In the genomic region with DNA sequence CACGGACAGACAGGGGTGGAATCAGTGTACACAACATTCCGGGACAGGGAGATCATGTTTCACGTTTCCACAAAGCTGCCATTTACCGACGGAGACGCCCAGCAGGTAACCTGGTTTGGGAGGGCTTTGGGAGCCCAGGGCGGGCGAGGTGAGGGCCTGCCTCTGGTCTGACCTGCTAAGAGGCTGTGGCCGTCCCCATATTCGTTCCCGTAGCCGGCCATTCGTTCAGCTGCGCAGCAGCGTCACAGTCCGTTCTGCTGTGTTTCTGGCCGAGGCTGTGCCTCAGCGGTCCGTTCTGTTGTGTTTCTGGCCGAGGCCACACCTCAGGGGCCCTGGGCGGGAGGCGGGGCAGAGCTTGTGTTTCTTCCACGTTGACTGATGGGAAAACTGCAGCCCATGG, we compare ENCODE assay signal across 1 cellular context.
TF ChIP-seq lines count a peak whose summit lies in the region.

No MANE protein-coding gene starts in this region.

TF ChIP-seq in WTC11, 78 proteins besides CTCF, POLR2A, EP300 and RAD21 (continued from another document):
- TF ChIP-seq, protein P1, sequence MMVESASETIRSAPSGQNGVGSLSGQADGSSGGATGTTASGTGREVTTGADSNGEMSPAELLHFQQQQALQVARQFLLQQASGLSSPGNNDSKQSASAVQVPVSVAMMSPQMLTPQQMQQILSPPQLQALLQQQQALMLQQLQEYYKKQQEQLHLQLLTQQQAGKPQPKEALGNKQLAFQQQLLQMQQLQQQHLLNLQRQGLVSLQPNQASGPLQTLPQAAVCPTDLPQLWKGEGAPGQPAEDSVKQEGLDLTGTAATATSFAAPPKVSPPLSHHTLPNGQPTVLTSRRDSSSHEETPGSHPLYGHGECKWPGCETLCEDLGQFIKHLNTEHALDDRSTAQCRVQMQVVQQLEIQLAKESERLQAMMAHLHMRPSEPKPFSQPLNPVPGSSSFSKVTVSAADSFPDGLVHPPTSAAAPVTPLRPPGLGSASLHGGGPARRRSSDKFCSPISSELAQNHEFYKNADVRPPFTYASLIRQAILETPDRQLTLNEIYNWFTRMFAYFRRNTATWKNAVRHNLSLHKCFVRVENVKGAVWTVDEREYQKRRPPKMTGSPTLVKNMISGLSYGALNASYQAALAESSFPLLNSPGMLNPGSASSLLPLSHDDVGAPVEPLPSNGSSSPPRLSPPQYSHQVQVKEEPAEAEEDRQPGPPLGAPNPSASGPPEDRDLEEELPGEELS (CRISPR knock-in tag; IDR thresholded peaks at IDR 0.05), result no peak
- TF ChIP-seq, protein P2, sequence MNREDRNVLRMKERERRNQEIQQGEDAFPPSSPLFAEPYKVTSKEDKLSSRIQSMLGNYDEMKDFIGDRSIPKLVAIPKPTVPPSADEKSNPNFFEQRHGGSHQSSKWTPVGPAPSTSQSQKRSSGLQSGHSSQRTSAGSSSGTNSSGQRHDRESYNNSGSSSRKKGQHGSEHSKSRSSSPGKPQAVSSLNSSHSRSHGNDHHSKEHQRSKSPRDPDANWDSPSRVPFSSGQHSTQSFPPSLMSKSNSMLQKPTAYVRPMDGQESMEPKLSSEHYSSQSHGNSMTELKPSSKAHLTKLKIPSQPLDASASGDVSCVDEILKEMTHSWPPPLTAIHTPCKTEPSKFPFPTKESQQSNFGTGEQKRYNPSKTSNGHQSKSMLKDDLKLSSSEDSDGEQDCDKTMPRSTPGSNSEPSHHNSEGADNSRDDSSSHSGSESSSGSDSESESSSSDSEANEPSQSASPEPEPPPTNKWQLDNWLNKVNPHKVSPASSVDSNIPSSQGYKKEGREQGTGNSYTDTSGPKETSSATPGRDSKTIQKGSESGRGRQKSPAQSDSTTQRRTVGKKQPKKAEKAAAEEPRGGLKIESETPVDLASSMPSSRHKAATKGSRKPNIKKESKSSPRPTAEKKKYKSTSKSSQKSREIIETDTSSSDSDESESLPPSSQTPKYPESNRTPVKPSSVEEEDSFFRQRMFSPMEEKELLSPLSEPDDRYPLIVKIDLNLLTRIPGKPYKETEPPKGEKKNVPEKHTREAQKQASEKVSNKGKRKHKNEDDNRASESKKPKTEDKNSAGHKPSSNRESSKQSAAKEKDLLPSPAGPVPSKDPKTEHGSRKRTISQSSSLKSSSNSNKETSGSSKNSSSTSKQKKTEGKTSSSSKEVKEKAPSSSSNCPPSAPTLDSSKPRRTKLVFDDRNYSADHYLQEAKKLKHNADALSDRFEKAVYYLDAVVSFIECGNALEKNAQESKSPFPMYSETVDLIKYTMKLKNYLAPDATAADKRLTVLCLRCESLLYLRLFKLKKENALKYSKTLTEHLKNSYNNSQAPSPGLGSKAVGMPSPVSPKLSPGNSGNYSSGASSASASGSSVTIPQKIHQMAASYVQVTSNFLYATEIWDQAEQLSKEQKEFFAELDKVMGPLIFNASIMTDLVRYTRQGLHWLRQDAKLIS (CRISPR knock-in tag; IDR thresholded peaks at IDR 0.05; ENCODE audit: borderline replicate concordance), result no peak
- TF ChIP-seq, protein P3, sequence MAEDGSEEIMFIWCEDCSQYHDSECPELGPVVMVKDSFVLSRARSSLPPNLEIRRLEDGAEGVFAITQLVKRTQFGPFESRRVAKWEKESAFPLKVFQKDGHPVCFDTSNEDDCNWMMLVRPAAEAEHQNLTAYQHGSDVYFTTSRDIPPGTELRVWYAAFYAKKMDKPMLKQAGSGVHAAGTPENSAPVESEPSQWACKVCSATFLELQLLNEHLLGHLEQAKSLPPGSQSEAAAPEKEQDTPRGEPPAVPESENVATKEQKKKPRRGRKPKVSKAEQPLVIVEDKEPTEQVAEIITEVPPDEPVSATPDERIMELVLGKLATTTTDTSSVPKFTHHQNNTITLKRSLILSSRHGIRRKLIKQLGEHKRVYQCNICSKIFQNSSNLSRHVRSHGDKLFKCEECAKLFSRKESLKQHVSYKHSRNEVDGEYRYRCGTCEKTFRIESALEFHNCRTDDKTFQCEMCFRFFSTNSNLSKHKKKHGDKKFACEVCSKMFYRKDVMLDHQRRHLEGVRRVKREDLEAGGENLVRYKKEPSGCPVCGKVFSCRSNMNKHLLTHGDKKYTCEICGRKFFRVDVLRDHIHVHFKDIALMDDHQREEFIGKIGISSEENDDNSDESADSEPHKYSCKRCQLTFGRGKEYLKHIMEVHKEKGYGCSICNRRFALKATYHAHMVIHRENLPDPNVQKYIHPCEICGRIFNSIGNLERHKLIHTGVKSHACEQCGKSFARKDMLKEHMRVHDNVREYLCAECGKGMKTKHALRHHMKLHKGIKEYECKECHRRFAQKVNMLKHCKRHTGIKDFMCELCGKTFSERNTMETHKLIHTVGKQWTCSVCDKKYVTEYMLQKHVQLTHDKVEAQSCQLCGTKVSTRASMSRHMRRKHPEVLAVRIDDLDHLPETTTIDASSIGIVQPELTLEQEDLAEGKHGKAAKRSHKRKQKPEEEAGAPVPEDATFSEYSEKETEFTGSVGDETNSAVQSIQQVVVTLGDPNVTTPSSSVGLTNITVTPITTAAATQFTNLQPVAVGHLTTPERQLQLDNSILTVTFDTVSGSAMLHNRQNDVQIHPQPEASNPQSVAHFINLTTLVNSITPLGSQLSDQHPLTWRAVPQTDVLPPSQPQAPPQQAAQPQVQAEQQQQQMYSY (CRISPR knock-in tag; IDR thresholded peaks at IDR 0.05), result no peak
- no peak for TF ChIP-seq TCF7 (CRISPR knock-in tag; IDR thresholded peaks at IDR 0.05; ENCODE audit: low read depth)
